Comparison of ENCODE assay signal across 8 cellular contexts in genomic region chr1:212012034-212012740, GRCh38. TPM values are rescaled to one million over a fixed set of nuclear protein-coding genes. Genes with fewer than 3 reads are reported as not detected.
DNase-seq lines count a peak whose midpoint lies in the region; ATAC-seq, FAIRE-seq and TF ChIP-seq lines count a peak whose summit lies in the region.

No MANE protein-coding gene starts in this region.

- peaks cover 2 to 34% of the 10 kb centered on the region in 2 experiments for H3K36me3 ChIP-seq in HepG2 (replicated peaks in 1 of 2; ENCODE audit: control insufficient read depth in 1 of 2, insufficient read depth in 2 of 2, low read length in 2 of 2)

- TF ChIP-seq EP300 in A549 (IDR thresholded peaks at IDR 0.05), result no peak
- TF ChIP-seq EP300 in HepG2 (IDR thresholded peaks at IDR 0.05; ENCODE audit: low read depth in 2 of 2, low read length in 2 of 2), result no peak
- no peak for TF ChIP-seq EP300 in HepG2 (CRISPR knock-in tag; IDR thresholded peaks at IDR 0.05; ENCODE audit: borderline replicate concordance)

- H3K4me1 ChIP-seq in A549 (peaks cover 13% of the 10 kb centered on the region), HepG2 (ENCODE audit: insufficient read depth, low read length) (peaks cover 10% of the 10 kb centered on the region)

- peak; percentile 51 for FAIRE-seq in A549 (lab: Jason Lieb, UNC)
- peak; percentile 49 for FAIRE-seq in HepG2 (lab: Jason Lieb, UNC)

- H3K9ac ChIP-seq in HepG2 (ENCODE audit: insufficient read depth, low read depth, low read length), result no peak overlapping the region

- H3K79me2 ChIP-seq in HepG2 (ENCODE audit: insufficient read depth, low read length), result no peaks in the 10 kb centered on the region

- no peak for TF ChIP-seq POLR2A in A549 (IDR thresholded peaks at IDR 0.05; ENCODE audit: low read length)
- no peak for TF ChIP-seq POLR2A in HepG2 (IDR thresholded peaks at IDR 0.05; ENCODE audit: insufficient read depth in 1 of 2, low read depth in 2 of 2, low read length in 2 of 2)

- H3K9me3 ChIP-seq in A549, result no peaks in the 10 kb centered on the region
- no peaks in the 10 kb centered on the region for H3K9me3 ChIP-seq in HepG2 (ENCODE audit: low read length)

- no TSS peak for BruUV-seq in HepG2 (replicated peaks; lab: Mats Ljungman, UMichigan)

- DNase-seq in A549 (ENCODE audit: low read depth in 1 of 2, low spot score in 1 of 2), result peak; percentile 75 to 76
- peak; percentile 32 for DNase-seq in NCI-H2171 treated with DMSO at 0.1 percent for 48 hours (lab: John Stamatoyannopoulos, UW)
- peak; percentile 41 to 45 for DNase-seq in activated CD4-positive, alpha-beta T cell treated with anti-CD3 and anti-CD28 coated beads for 24 hours (ENCODE audit: low read depth in 2 of 2)
- peak; percentile 81 for DNase-seq in choroid plexus epithelial cell (ENCODE audit: low read depth)
- peak; percentile 63 for DNase-seq in HepG2 (ENCODE audit: low spot score)
- peak; percentile 44 for DNase-seq in stimulated activated CD8-positive, alpha-beta memory T cell treated with anti-CD3 and anti-CD28 coated beads, Interleukin-12 subunit alpha, Interleukin-12 subunit beta, amount 100 ng/mL, for 1 hour (ENCODE audit: low read depth)

- no peaks in the 10 kb centered on the region for H4K20me1 ChIP-seq in HepG2 (ENCODE audit: insufficient read depth, low read length)

- TF ChIP-seq CTCF in A549 (IDR thresholded peaks at IDR 0.05), result peak; percentile 94
- peak; percentile 100 for TF ChIP-seq CTCF in choroid plexus epithelial cell (conservative IDR thresholded peaks at IDR 0.05; ENCODE audit: low read depth, low read length)
- peak; percentile 93 for TF ChIP-seq CTCF in HepG2 (CRISPR knock-in tag; IDR thresholded peaks at IDR 0.05)

- peak; percentile 88 to 91 for TF ChIP-seq RAD21 in A549 (conservative IDR thresholded peaks at IDR 0.05 in 1 of 2, IDR thresholded peaks at IDR 0.05 in 1 of 2)
- peak; percentile 64; the same call in 1 of the 2 replicates for TF ChIP-seq RAD21 in HepG2 (CRISPR knock-in tag; IDR thresholded peaks at IDR 0.05)

- H3K4me2 ChIP-seq in A549 (no peak overlapping the region), HepG2 (ENCODE audit: low read depth, low read length) (no peak overlapping the region)

- H3K27me3 ChIP-seq in HepG2 (ENCODE audit: control insufficient read depth in 1 of 2, insufficient read depth in 2 of 2, low read length in 2 of 2), result no peaks in the 10 kb centered on the region

- intact Hi-C loops in HepG2 (cut with micrococcal nuclease; ENCODE audit: unreplicated experiment), result loop anchor here (1.0 to 2.0 kb wide), 2 partner anchors 23 to 331 kb away; partner anchors contain the start of genes DTL and INTS7

- H3K27ac ChIP-seq in A549, result 0 out of 6 replicates have a peak overlapping the region, but pooled peaks of 1 of the 2 experiments have one; percentile 37
- no peak overlapping the region for H3K27ac ChIP-seq in HepG2 (ENCODE audit: extremely low read length, insufficient read depth, low read length)

- POLR2A ChIA-PET in A549 (lab: Yijun Ruan, JAX) (no interaction called here), HepG2 (lab: Yijun Ruan, JAX) (interaction anchor here (1.8 kb wide), 1 partner anchor 23 kb away, joined by 13 read pairs; the partner anchor contains the start of genes DTL and INTS7)

- in situ Hi-C loops in HepG2 (cut with HindIII; ENCODE audit: extremely low pct_ligation_motif_present, low pct_unique_long_range_greater_than_20kb), result no loop called here

- ATAC-seq in A549 (peak; percentile 98), GM18499 (IDR thresholded peaks at IDR 0.05; ENCODE audit: insufficient read depth, unreplicated experiment) (peak; percentile 78), HG03045 (IDR thresholded peaks at IDR 0.05; ENCODE audit: unreplicated experiment) (peak; percentile 93), HepG2 (peak; percentile 98)

- CTCF ChIA-PET in A549 (lab: Yijun Ruan, JAX), result interaction anchor here (0.6 to 3.0 kb wide), 12 partner anchors 10 to 443 kb away, joined by 3 to 71 read pairs (median 4); partner anchors contain the start of genes DTL and INTS7
- CTCF ChIA-PET in HepG2 (lab: Yijun Ruan, JAX; ENCODE audit: low intra/inter-chr PET ratio, low total read pairs), result interaction anchor here (1.1 to 2.3 kb wide), 2 partner anchors 23 to 331 kb away, joined by 3 to 30 read pairs; partner anchors contain the start of genes DTL and INTS7

- H3K4me3 ChIP-seq in A549, result no peak overlapping the region
- no peak overlapping the region for H3K4me3 ChIP-seq in choroid plexus epithelial cell (ENCODE audit: low read depth, low read length)
- no peak overlapping the region for H3K4me3 ChIP-seq in HepG2 (replicated peaks in 1 of 3; ENCODE audit: insufficient read depth in 1 of 3, low read depth in 2 of 3, low read length in 3 of 3)

- 54% methylated on average over 7 of the region's 7 CpGs for WGBS in A549 (ENCODE audit: missing lambda C conversion rate)
- WGBS in HepG2 (ENCODE audit: low lambda C conversion rate), result 62% methylated on average over 7 of the region's 7 CpGs

- no peak overlapping the region for H2AFZ ChIP-seq in HepG2 (ENCODE audit: low read length)

TF ChIP-seq in A549, 52 proteins besides CTCF, POLR2A, EP300 and RAD21 (continues in another document):
- TF ChIP-seq SMC3 (IDR thresholded peaks at IDR 0.05), result peak; percentile 92
- TF ChIP-seq NR3C1 (IDR thresholded peaks at IDR 0.05), result no peak
- no peak for TF ChIP-seq PHF8 (IDR thresholded peaks at IDR 0.05; ENCODE audit: borderline replicate concordance, low read depth)

TF ChIP-seq in HepG2, 621 proteins besides CTCF, POLR2A, EP300 and RAD21 (continues in another document):
- peak; percentile 40; the same call in 1 of the 2 replicates for TF ChIP-seq ERF (CRISPR knock-in tag; IDR thresholded peaks at IDR 0.05)
- no peak for TF ChIP-seq ARID2 (CRISPR knock-in tag; IDR thresholded peaks at IDR 0.05; ENCODE audit: borderline replicate concordance)
- peak; percentile 90 for TF ChIP-seq SMC3 (IDR thresholded peaks at IDR 0.05; ENCODE audit: low read length)

RNA-seq across cellular contexts. Expression of gene INTS7, which starts 23.2 kb away (rescaled TPM):
- polyA plus RNA-seq in A549 (2011; rRNA removed) (47.2 and 61.8 TPM in 2 replicates), A549 (2017; fragmentation: RNase III; extraction: RNeasy Plus Mini Kit Qiagen cat#74134 plus additional on column Dnase treatment) (21.5 to 23.3 TPM (median 22.0 TPM) in 3 replicates), HepG2 (2011; rRNA removed) (14.5 and 18.3 TPM in 2 replicates)
- polyA plus RNA-seq in A549 (2012; cell fraction: cytosol; rRNA removed), result 13.3 and 17.1 TPM in 2 replicates
- polyA plus RNA-seq in A549 (2012; cell fraction: nucleus; rRNA removed), result 9.0 and 9.9 TPM in 2 replicates
- polyA minus RNA-seq in A549 (2011; rRNA and poly(A)+ RNA removed), result 104 and 105 TPM in 2 replicates
- 22.4 and 32.7 TPM in 2 replicates for total RNA-seq in HepG2 (2016; rRNA removed; fragmentation: Illumina TruSeq; extraction: Trizol)
- total RNA-seq in HepG2 (2016; cell fraction: cytosol; rRNA removed; fragmentation: Illumina TruSeq; extraction: Trizol; ENCODE audit: low read depth), result 4.2 and 4.8 TPM in 2 replicates
- 22.1 and 34.0 TPM in 2 replicates for total RNA-seq in HepG2 (2016; cell fraction: insoluble cytoplasmic fraction; rRNA removed; fragmentation: Illumina TruSeq; extraction: Trizol)
- total RNA-seq in HepG2 (2016; cell fraction: membrane; rRNA removed; fragmentation: Illumina TruSeq; extraction: Trizol), result 9.9 and 11.3 TPM in 2 replicates
- 27.1 and 30.4 TPM in 2 replicates for total RNA-seq in HepG2 (2016; cell fraction: nucleus; rRNA removed; fragmentation: Illumina TruSeq; extraction: Trizol)
- polyA plus RNA-seq in HepG2 (2011; cell fraction: cytosol; rRNA removed), result 6.5 and 9.6 TPM in 2 replicates
- polyA plus RNA-seq in HepG2 (2011; cell fraction: nucleus; rRNA removed), result 8.0 and 8.8 TPM in 2 replicates
- 7.8 and 9.4 TPM in 2 replicates for polyA plus RNA-seq in HepG2 (2012)
- 1.9 and 2.2 TPM in 2 replicates for polyA plus RNA-seq in HepG2 (2016; cell fraction: cytosol; fragmentation: Illumina TruSeq; extraction: Trizol; ENCODE audit: low read depth)
- 22.8 and 24.8 TPM in 2 replicates for polyA plus RNA-seq in HepG2 (2016; cell fraction: insoluble cytoplasmic fraction; fragmentation: Illumina TruSeq; extraction: Trizol; ENCODE audit: low read depth)
- polyA plus RNA-seq in HepG2 (2016; cell fraction: membrane; fragmentation: Illumina TruSeq; extraction: Trizol; ENCODE audit: low read depth), result 3.1 and 5.2 TPM in 2 replicates
- 19.1 and 23.2 TPM in 2 replicates for polyA plus RNA-seq in HepG2 (2016; cell fraction: nucleus; fragmentation: Illumina TruSeq; extraction: Trizol; ENCODE audit: insufficient read depth, low read depth)
- 67.0 and 299 TPM in 2 replicates for polyA minus RNA-seq in HepG2 (2011; rRNA and poly(A)+ RNA removed; ENCODE audit: low replicate concordance)
- polyA minus RNA-seq in HepG2 (2011; cell fraction: cytosol; rRNA and poly(A)+ RNA removed), result 12.7 and 18.3 TPM in 2 replicates
- 64.6 and 68.3 TPM in 2 replicates for polyA minus RNA-seq in HepG2 (2011; cell fraction: nucleus; rRNA and poly(A)+ RNA removed)

RNA-seq across cellular contexts. Expression of gene DTL, which starts 23.4 kb away (rescaled TPM):
- polyA plus RNA-seq in A549 (2011; rRNA removed) (28.5 and 30.2 TPM in 2 replicates), A549 (2017; fragmentation: RNase III; extraction: RNeasy Plus Mini Kit Qiagen cat#74134 plus additional on column Dnase treatment) (22.0 to 25.1 TPM (median 22.3 TPM) in 3 replicates), HepG2 (2011; rRNA removed) (7.1 and 10.4 TPM in 2 replicates)
- 17.7 and 27.4 TPM in 2 replicates for polyA plus RNA-seq in A549 (2012; cell fraction: cytosol; rRNA removed)
- polyA plus RNA-seq in A549 (2012; cell fraction: nucleus; rRNA removed), result 20.6 and 27.2 TPM in 2 replicates
- 21.5 and 31.1 TPM in 2 replicates for polyA minus RNA-seq in A549 (2011; rRNA and poly(A)+ RNA removed)
- total RNA-seq in HepG2 (2016; rRNA removed; fragmentation: Illumina TruSeq; extraction: Trizol), result 32.8 and 43.1 TPM in 2 replicates
- 9.8 and 9.9 TPM in 2 replicates for total RNA-seq in HepG2 (2016; cell fraction: cytosol; rRNA removed; fragmentation: Illumina TruSeq; extraction: Trizol; ENCODE audit: low read depth)
- 31.2 and 42.3 TPM in 2 replicates for total RNA-seq in HepG2 (2016; cell fraction: insoluble cytoplasmic fraction; rRNA removed; fragmentation: Illumina TruSeq; extraction: Trizol)
- 14.6 and 16.2 TPM in 2 replicates for total RNA-seq in HepG2 (2016; cell fraction: membrane; rRNA removed; fragmentation: Illumina TruSeq; extraction: Trizol)
- 25.2 and 27.3 TPM in 2 replicates for total RNA-seq in HepG2 (2016; cell fraction: nucleus; rRNA removed; fragmentation: Illumina TruSeq; extraction: Trizol)
- polyA plus RNA-seq in HepG2 (2011; cell fraction: cytosol; rRNA removed), result 5.6 and 6.1 TPM in 2 replicates
- 3.2 and 6.0 TPM in 2 replicates for polyA plus RNA-seq in HepG2 (2011; cell fraction: nucleus; rRNA removed)
- 5.1 and 6.2 TPM in 2 replicates for polyA plus RNA-seq in HepG2 (2012)
- 1.0 and 1.2 TPM in 2 replicates for polyA plus RNA-seq in HepG2 (2016; cell fraction: cytosol; fragmentation: Illumina TruSeq; extraction: Trizol; ENCODE audit: low read depth)
- polyA plus RNA-seq in HepG2 (2016; cell fraction: insoluble cytoplasmic fraction; fragmentation: Illumina TruSeq; extraction: Trizol; ENCODE audit: low read depth), result 30.8 and 31.0 TPM in 2 replicates
- polyA plus RNA-seq in HepG2 (2016; cell fraction: membrane; fragmentation: Illumina TruSeq; extraction: Trizol; ENCODE audit: low read depth), result 2.9 and 3.6 TPM in 2 replicates
- 15.1 and 18.2 TPM in 2 replicates for polyA plus RNA-seq in HepG2 (2016; cell fraction: nucleus; fragmentation: Illumina TruSeq; extraction: Trizol; ENCODE audit: insufficient read depth, low read depth)
- 17.8 and 144 TPM in 2 replicates for polyA minus RNA-seq in HepG2 (2011; rRNA and poly(A)+ RNA removed; ENCODE audit: low replicate concordance)
- 7.4 and 11.3 TPM in 2 replicates for polyA minus RNA-seq in HepG2 (2011; cell fraction: cytosol; rRNA and poly(A)+ RNA removed)
- 13.7 and 18.0 TPM in 2 replicates for polyA minus RNA-seq in HepG2 (2011; cell fraction: nucleus; rRNA and poly(A)+ RNA removed)

Comparison
In these comparisons a context has a peak if more than half of its experiments do, and no peak if none do; other contexts are left out.
1. Of the 38 proteins assayed by ChIP-seq in both HepG2 and A549: peak only in HepG2: FOSL2 and HDAC2; only in A549: MAX; in both: CTCF, RAD21 and SMC3; in neither: 29; mixed calls (peak in some experiments, not most) for 3.